In genomic region chr1:30733520-30733919, GRCh38 we compare ENCODE assay signal across 18 cellular contexts. TPM values are rescaled to one million over a fixed set of nuclear protein-coding genes. Genes with fewer than 3 reads are reported as not detected.
DNase-seq lines count a peak whose midpoint lies in the region; ATAC-seq and TF ChIP-seq lines count a peak whose summit lies in the region.
"Had no signal": no experiment of that assay in that cellular context is flagged by ENCODE, and none has a peak within 500 bp of the region (broad histone marks: within the 10 kb centered on the region; RNA-seq: fewer than 3 reads in every experiment).

No MANE protein-coding gene starts in this region.

- H3K36me3 Mint-ChIP-seq in activated T-cell treated with anti-CD3 and anti-CD28 coated beads, Interleukin-2, amount 50 U/mL, for 24 hours (ENCODE audit: low read depth) = peaks cover 63% of the 10 kb centered on the region

- H3K27ac ChIP-seq in thyroid gland = no peak overlapping the region
- H3K27ac ChIP-seq: SK-N-MC, thoracic aorta had no signal

- H3K4me1 ChIP-seq in thyroid gland = peaks cover 28 to 31% of the 10 kb centered on the region in 2 donors

- DNase-seq in activated T-cell treated with anti-CD3 and anti-CD28 coated beads, Interleukin-2, amount 50 U/mL, for 24 hours = no peak
- DNase-seq in activated T-cell treated with anti-CD3 and anti-CD28 coated beads, Interleukin-2, amount 50 U/mL, for 48 hours = no peak
- DNase-seq in SK-MEL-5 (ENCODE audit: low read depth, low spot score) (peak; percentile 45), iris pigment epithelial cell (ENCODE audit: low read depth) (peak; percentile 29), thyroid gland (peak; percentile 45 to 49), SKM-1 (lab: John Stamatoyannopoulos, UW; ENCODE audit: unreplicated experiment) (no peak)
- no peak for DNase-seq in effector CD8-positive, alpha-beta T cell (lab: John Stamatoyannopoulos, UW)
- DNase-seq: activated effector memory CD4-positive, alpha-beta T cell treated with Interleukin-2 at 50 U/mL for 16 hours; aorta; kidney; NCI-H2029 treated with DMSO at 0.1 percent for 48 hours; NCI-H524 treated with DMSO at 0.1 percent for 48 hours; nephron progenitor cell; T-helper 9 cell had no signal

- H3K27me3 ChIP-seq in thyroid gland = no peaks in the 10 kb centered on the region

- intact Hi-C loops in thyroid gland (cut with DNase I) = no loop called here

- H3K9me3 Mint-ChIP-seq in activated T-cell treated with anti-CD3 and anti-CD28 coated beads, Interleukin-2, amount 50 U/mL, for 24 hours = no peaks in the 10 kb centered on the region

- no peak for TF ChIP-seq CTCF in thyroid gland (IDR thresholded peaks at IDR 0.05)

- no peak for ATAC-seq in HG03521 (IDR thresholded peaks at IDR 0.05; ENCODE audit: unreplicated experiment)

- no peak for TF ChIP-seq POLR2A in thyroid gland (IDR thresholded peaks at IDR 0.05)

- no peaks in the 10 kb centered on the region for H3K36me3 ChIP-seq in thyroid gland

- peak overlapping the region; percentile 35 for H3K27ac Mint-ChIP-seq in activated T-cell treated with anti-CD3 and anti-CD28 coated beads, Interleukin-2, amount 50 U/mL, for 24 hours
- H3K27ac Mint-ChIP-seq: nephron progenitor cell had no signal

- H3K4me3 Mint-ChIP-seq in activated T-cell treated with anti-CD3 and anti-CD28 coated beads, Interleukin-2, amount 50 U/mL, for 24 hours = no peak overlapping the region
- H3K4me3 Mint-ChIP-seq: nephron progenitor cell had no signal

- peaks cover 25% of the 10 kb centered on the region for H3K4me1 Mint-ChIP-seq in activated T-cell treated with anti-CD3 and anti-CD28 coated beads, Interleukin-2, amount 50 U/mL, for 24 hours (ENCODE audit: low read depth)

- no peaks in the 10 kb centered on the region for H3K27me3 Mint-ChIP-seq in activated T-cell treated with anti-CD3 and anti-CD28 coated beads, Interleukin-2, amount 50 U/mL, for 24 hours

- no peaks in the 10 kb centered on the region for H3K9me3 ChIP-seq in thyroid gland
- H3K9me3 ChIP-seq: thoracic aorta had no signal

- 67 to 71% methylated on average over 9 of the region's 9 CpGs for WGBS in thyroid gland, 2 donors

- in situ Hi-C loops in SK-MEL-5 (cut with HindIII; ENCODE audit: low pct_unique_long_range_greater_than_20kb, low sequenced_read_pairs) = no loop called here

- H3K4me3 ChIP-seq in thyroid gland (replicated peaks in 1 of 3) = no peak overlapping the region
- H3K4me3 ChIP-seq: SK-N-MC, thoracic aorta had no signal

RNA-seq across cellular contexts. Expression of gene MATN1, which starts 10.1 kb away (rescaled TPM):
- total RNA-seq in SK-MEL-5 (2014; rRNA removed; shearing (Covaris generic)) = 0.08 and 0.18 TPM in 2 replicates
- 0.58 TPM in 1 of 2 replicates, not detected in the other for polyA plus RNA-seq in SK-MEL-5 (2015; cell fraction: cytosol; rRNA removed)
- 0.11 TPM in 1 of 2 replicates, not detected in the other for polyA plus RNA-seq in SK-MEL-5 (2015; cell fraction: nucleus; rRNA removed)
- 1 to 10 TPM in 1 of 4 donors, under 1 TPM in 1, not detected in 2; 0.45 to 3.0 TPM for total RNA-seq in thyroid gland
- total RNA-seq: pulmonary artery endothelial cell had no signal
- polyA plus RNA-seq: aorta had no signal

RNA-seq across cellular contexts. Expression of gene LAPTM5, which starts 24.1 kb away (rescaled TPM):
- 0.05 TPM in 1 of 2 replicates, not detected in the other for total RNA-seq in SK-MEL-5 (2014; rRNA removed; shearing (Covaris generic))
- 0.21 and 0.54 TPM in 2 replicates for polyA plus RNA-seq in SK-MEL-5 (2015; cell fraction: cytosol; rRNA removed)
- not detected in 2 replicates for polyA plus RNA-seq in SK-MEL-5 (2015; cell fraction: nucleus; rRNA removed)
- total RNA-seq in thyroid gland = 10 to 100 TPM; 25.3 to 97.3 (median 46.4) TPM

Comparison
In these comparisons a context has a peak if more than half of its experiments do, and no peak if none do; other contexts are left out.
1. DNase-seq: peak in SK-MEL-5 (single experiment), iris pigment epithelial cell (single experiment) and thyroid gland (2 of 2); none in activated T-cell treated with anti-CD3 and anti-CD28 coated beads, Interleukin-2, amount 50 U/mL, for 24 hours (single experiment), activated T-cell treated with anti-CD3 and anti-CD28 coated beads, Interleukin-2, amount 50 U/mL, for 48 hours (0 of 2), SKM-1 (single experiment) and effector CD8-positive, alpha-beta T cell (single experiment).
2. RNA of gene LAPTM5, which starts 24.1 kb away (total RNA-seq): 25.3 to 97.3 TPM in thyroid gland; 0.05 TPM in SK-MEL-5; every median in the first group is over 10 times any median in the second.